7 cellular contexts compared by ENCODE assay signal in genomic region chr15:41115088-41115651, GRCh38. TPM values are rescaled to one million over a fixed set of nuclear protein-coding genes. Genes with fewer than 3 reads are reported as not detected.
A peak's percentile ranks its signal among the peaks of the same experiment; 100 is the strongest.
DNase-seq lines count a peak whose midpoint lies in the region; TF ChIP-seq lines count a peak whose summit lies in the region.

No MANE protein-coding gene starts in this region.

- no peak overlapping the region for H2AK5ac ChIP-seq in H9 (ENCODE audit: insufficient read length, low read length)

- no peak overlapping the region for H4K8ac ChIP-seq in H9 (replicated peaks; ENCODE audit: insufficient read length, low read depth, low read length)

- peaks cover 20% of the 10 kb centered on the region; the same call in 1 of the 2 replicates for H3K79me2 ChIP-seq in H9 (ENCODE audit: insufficient read depth, low read length)

- no peak overlapping the region for H2AFZ ChIP-seq in H9 (ENCODE audit: low read length)

- H2BK20ac ChIP-seq in H9 (ENCODE audit: low read depth, low read length, poor library complexity, severe bottlenecking), result no peak overlapping the region

- peak overlapping the region; percentile 93 for H3K4me3 ChIP-seq in mononuclear cell (ENCODE audit: low read length)

- H2BK12ac ChIP-seq in H9 (ENCODE audit: insufficient read length, low read depth, low read length), result no peak overlapping the region

- no peaks in the 10 kb centered on the region for H3K27me3 Mint-ChIP-seq in H9 (ENCODE audit: low read depth)
- no peaks in the 10 kb centered on the region for H3K27me3 Mint-ChIP-seq in dendritic cell treated with granulocyte-macrophage colony-stimulating factor and Interleukin-4, amounts not matched to agents 40 ng/mL and 50 ng/mL, for 4 days

- H3K56ac ChIP-seq in H9 (ENCODE audit: insufficient read length, low read depth, low read length), result no peak overlapping the region

- H4K5ac ChIP-seq in H9 (ENCODE audit: insufficient read length, low read depth, low read length), result no peak overlapping the region

- H3K79me1 ChIP-seq in H9 (ENCODE audit: insufficient read depth, low read depth, low read length, poor library complexity, severe bottlenecking), result peaks cover 6% of the 10 kb centered on the region

- H3K4ac ChIP-seq in H9 (ENCODE audit: low read depth, low read length), result no peak overlapping the region

- H3K4me3 Mint-ChIP-seq in H9, result peak overlapping the region; percentile 84 to 91
- peak overlapping the region; percentile 98 for H3K4me3 Mint-ChIP-seq in dendritic cell treated with granulocyte-macrophage colony-stimulating factor and Interleukin-4, amounts not matched to agents 40 ng/mL and 50 ng/mL, for 4 days

- no peaks in the 10 kb centered on the region for H3K9me3 ChIP-seq in H9 (ENCODE audit: control insufficient read depth, low read depth, low read length)
- H3K9me3 ChIP-seq in mononuclear cell (ENCODE audit: low read depth, low read length), result no peaks in the 10 kb centered on the region

- peak overlapping the region; percentile 87 to 97 (median 93) for H3K27ac Mint-ChIP-seq in H9
- peak overlapping the region; percentile 100 for H3K27ac Mint-ChIP-seq in dendritic cell treated with granulocyte-macrophage colony-stimulating factor and Interleukin-4, amounts not matched to agents 40 ng/mL and 50 ng/mL, for 4 days

- H3K23ac ChIP-seq in H9 (ENCODE audit: insufficient read length, low read depth, low read length), result no peak overlapping the region

- H2BK120ac ChIP-seq in H9 (ENCODE audit: low read depth, low read length, poor library complexity, severe bottlenecking), result no peak overlapping the region

- no peaks in the 10 kb centered on the region; a peak in 1 of 5 replicates for H3K9me3 Mint-ChIP-seq in H9
- H3K9me3 Mint-ChIP-seq in dendritic cell treated with granulocyte-macrophage colony-stimulating factor and Interleukin-4, amounts not matched to agents 40 ng/mL and 50 ng/mL, for 4 days, result no peaks in the 10 kb centered on the region

- H3K4me1 ChIP-seq in H9 (ENCODE audit: insufficient read depth, low read length), result no peaks in the 10 kb centered on the region
- H3K4me1 ChIP-seq in mononuclear cell (ENCODE audit: insufficient read depth, low read length), result peaks cover 24% of the 10 kb centered on the region

- no CpG with 5 or more reads among the region's 11 CpGs for WGBS in H9 (ENCODE audit: extremely low coverage, insufficient read length, low lambda C conversion rate)

- H3K36me3 Mint-ChIP-seq in H9 (ENCODE audit: insufficient read depth in 1 of 3, low read depth in 3 of 3), result peaks cover 2 to 16% (median 8%) of the 10 kb centered on the region in 3 experiments; a peak in 6 of 7 replicates
- H3K36me3 Mint-ChIP-seq in dendritic cell treated with granulocyte-macrophage colony-stimulating factor and Interleukin-4, amounts not matched to agents 40 ng/mL and 50 ng/mL, for 4 days (ENCODE audit: low read depth), result peaks cover 33% of the 10 kb centered on the region

- peak overlapping the region; percentile 80 for H3K4me2 ChIP-seq in H9 (ENCODE audit: insufficient read depth, insufficient read length, low read length)

- peaks cover 11% of the 10 kb centered on the region for H3K23me2 ChIP-seq in H9 (ENCODE audit: insufficient read length, low read depth, low read length, poor library complexity, severe bottlenecking)

- H4K91ac ChIP-seq in H9 (ENCODE audit: insufficient read length, low read depth, low read length), result no peak overlapping the region

- 0 out of 2 replicates have a peak overlapping the region, but pooled peaks have one; percentile 18 for H3K14ac ChIP-seq in H9 (ENCODE audit: insufficient read depth, low read length)

- H3K27me3 ChIP-seq in H9 (ENCODE audit: insufficient read depth, low read length) (no peaks in the 10 kb centered on the region), mononuclear cell (ENCODE audit: insufficient read depth, low read length) (no peaks in the 10 kb centered on the region)

- H4K20me1 ChIP-seq in H9 (ENCODE audit: control insufficient read depth, insufficient read depth, insufficient read length), result no peaks in the 10 kb centered on the region

- DNase-seq in EL, result peak; percentile 64
- peak; percentile 28 for DNase-seq in H9
- peak; percentile 69 for DNase-seq in OCI-M1 (lab: John Stamatoyannopoulos, UW)
- no peak for DNase-seq in COLO829 (ENCODE audit: low spot score)
- DNase-seq in stimulated activated CD4-positive, alpha-beta T cell treated with anti-CD3 and anti-CD28 coated beads, Interleukin-15, amount 100 ng/mL, for 24 hours, result no peak

- H3K9ac ChIP-seq in H9 (ENCODE audit: extremely low read depth, insufficient read length, low read length), result peak overlapping the region; percentile 98

- H3K27ac ChIP-seq in H9 (ENCODE audit: insufficient read length, low read depth, low read length), result no peak overlapping the region

- intact Hi-C loops in dendritic cell treated with granulocyte-macrophage colony-stimulating factor and Interleukin-4, amounts not matched to agents 40 ng/mL and 50 ng/mL, for 4 days (cut with micrococcal nuclease), result no loop called here

- peak; percentile 35; the same call in 2 of the 3 replicates for TF ChIP-seq CTCF in H9 (conservative IDR thresholded peaks at IDR 0.05)

- no peak overlapping the region for H2BK15ac ChIP-seq in H9 (ENCODE audit: low read depth, low read length)

- peaks cover 2 to 12% of the 10 kb centered on the region in 2 experiments for H3K4me1 Mint-ChIP-seq in H9
- H3K4me1 Mint-ChIP-seq in dendritic cell treated with granulocyte-macrophage colony-stimulating factor and Interleukin-4, amounts not matched to agents 40 ng/mL and 50 ng/mL, for 4 days (ENCODE audit: low read depth), result peaks cover 26% of the 10 kb centered on the region

- H3K18ac ChIP-seq in H9 (ENCODE audit: insufficient read length, low read depth, low read length), result no peak overlapping the region

- no peak overlapping the region for H3T11ph ChIP-seq in H9 (ENCODE audit: low read length)

- no peak overlapping the region for H2BK5ac ChIP-seq in H9 (ENCODE audit: insufficient read length, low read length)

RNA-seq across cellular contexts. Expression of gene INO80, which starts 0.9 kb away (rescaled TPM):
- 25.6 and 29.2 TPM in 2 replicates for total RNA-seq in H9 (2021)
- total RNA-seq in mononuclear cell, result 27.3 TPM

Comparison
In these comparisons a context has a peak if more than half of its experiments do, and no peak if none do; other contexts are left out.
1. DNase-seq: peak in EL (single experiment), H9 (single experiment) and OCI-M1 (single experiment); none in COLO829 (single experiment) and stimulated activated CD4-positive, alpha-beta T cell treated with anti-CD3 and anti-CD28 coated beads, Interleukin-15, amount 100 ng/mL, for 24 hours (single experiment).